Comparison of ENCODE assay signal across 1 cellular context in the genomic region with DNA sequence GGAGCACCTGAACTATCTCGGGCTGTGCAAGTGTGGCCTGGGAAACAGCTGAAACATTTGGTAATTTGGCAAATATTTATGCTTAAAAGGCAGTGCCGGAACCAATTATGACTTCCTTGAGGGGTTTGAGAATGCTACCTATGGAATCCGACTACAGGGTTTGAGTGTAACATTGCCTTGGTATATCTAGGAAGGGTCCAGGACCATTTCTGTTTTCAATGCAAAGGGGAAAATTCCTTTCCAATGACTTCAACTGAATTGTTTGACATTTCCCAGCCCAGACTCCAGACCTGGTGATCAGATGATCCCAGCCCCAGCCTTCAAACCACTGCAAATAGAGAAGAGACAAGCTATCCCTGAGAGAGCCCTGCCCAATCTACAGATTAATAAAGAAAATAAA.
TF ChIP-seq lines count a peak whose summit lies in the region.

No MANE protein-coding gene starts in this region.

TF ChIP-seq in IMR-90, 13 proteins besides CTCF, POLR2A, EP300 and RAD21 (continued from another document):
- no peak for TF ChIP-seq SMC3 (IDR thresholded peaks at IDR 0.05; ENCODE audit: low read depth, low read length)
